In the genomic region with DNA sequence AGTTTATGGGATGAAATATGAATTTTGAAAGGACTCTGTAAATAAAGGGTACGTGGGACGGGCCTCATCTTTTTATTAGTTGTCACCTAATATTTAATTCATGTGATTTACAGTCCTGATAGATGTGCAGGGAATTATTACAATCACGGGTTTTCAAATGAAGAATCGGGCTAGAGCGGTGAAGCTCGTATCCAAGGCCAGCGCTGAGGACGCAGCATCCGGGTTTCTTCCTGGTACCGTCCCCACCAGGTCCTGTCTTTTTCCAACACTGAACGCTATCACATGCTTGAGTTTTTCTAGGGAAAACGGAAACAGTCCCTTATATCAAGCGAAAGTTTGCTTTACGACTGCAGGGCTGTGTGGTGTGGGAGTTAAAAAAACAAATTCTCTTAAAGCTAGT, we compare ENCODE assay signal across 8 cellular contexts. TPM values are rescaled to one million over a fixed set of nuclear protein-coding genes. Genes with fewer than 3 reads are reported as not detected.
DNase-seq lines count a peak whose midpoint lies in the region; ATAC-seq and TF ChIP-seq lines count a peak whose summit lies in the region.

No MANE protein-coding gene starts in this region.

- H3K27ac ChIP-seq in RWPE1, result peak overlapping the region; percentile 90
- peak overlapping the region; percentile 98 for H3K27ac ChIP-seq in lower lobe of right lung
- peak overlapping the region; percentile 98 to 99 for H3K27ac ChIP-seq in thoracic aorta

- DNase-seq in activated CD4-positive, alpha-beta T cell treated with anti-CD3 and anti-CD28 coated beads for 48 hours, result peak; percentile 27
- DNase-seq in activated CD4-positive, alpha-beta T cell treated with anti-CD3 and anti-CD28 coated beads for 1 hour, result no peak
- no peak for DNase-seq in RWPE1 (ENCODE audit: low spot score)
- DNase-seq in dermis blood vessel endothelial cell, result peak; percentile 64
- DNase-seq in lower lobe of right lung, result no peak
- no peak for DNase-seq in thoracic aorta (ENCODE audit: low spot score)

- TF ChIP-seq CTCF in RWPE1 (conservative IDR thresholded peaks at IDR 0.05; ENCODE audit: low read depth) (no peak), lower lobe of right lung (IDR thresholded peaks at IDR 0.05) (no peak), thoracic aorta (IDR thresholded peaks at IDR 0.05) (no peak)

- H3K9me3 ChIP-seq in lower lobe of right lung (no peaks in the 10 kb centered on the region), thoracic aorta (no peaks in the 10 kb centered on the region)

- peak in 1 of 2 donors; percentile 25 for ATAC-seq in lower lobe of right lung
- ATAC-seq in thoracic aorta (ENCODE audit: insufficient number of reproducible peaks, low FRiP score, low read depth), result no peak
- ATAC-seq in GM21529 (IDR thresholded peaks at IDR 0.05; ENCODE audit: unreplicated experiment), result no peak
- no peak for ATAC-seq in HG03039 (IDR thresholded peaks at IDR 0.05; ENCODE audit: unreplicated experiment)

- CTCF ChIA-PET in RWPE1 (lab: Yijun Ruan, JAX), result interaction anchor here (0.6 to 1.0 kb wide), 2 partner anchors 10 to 129 kb away, joined by 3 to 4 read pairs; partner anchors contain the start of gene NDUFA6

- POLR2A ChIA-PET in RWPE1 (lab: Yijun Ruan, JAX; ENCODE audit: low non-redundant PET), result no interaction called here

- H3K27me3 ChIP-seq in lower lobe of right lung (ENCODE audit: low read depth) (no peaks in the 10 kb centered on the region), thoracic aorta (replicated peaks; ENCODE audit: insufficient read depth) (no peaks in the 10 kb centered on the region)

- H3K4me1 ChIP-seq in lower lobe of right lung (peaks cover 26% of the 10 kb centered on the region), thoracic aorta (ENCODE audit: control insufficient read depth in 1 of 2, low read depth in 2 of 2) (peaks cover 8 to 40% of the 10 kb centered on the region in 2 donors)

- H3K36me3 ChIP-seq in lower lobe of right lung, result peaks cover 55% of the 10 kb centered on the region
- H3K36me3 ChIP-seq in thoracic aorta, result peaks cover 26% of the 10 kb centered on the region

- H3K4me3 ChIP-seq in lower lobe of right lung (peak overlapping the region; percentile 66), thoracic aorta (peak overlapping the region; percentile 78)

- intact Hi-C loops in lower lobe of right lung (cut with DNase I), result no loop called here

RNA-seq across cellular contexts. Expression of gene SMDT1, which starts 0.8 kb away (rescaled TPM):
- total RNA-seq in dermis blood vessel endothelial cell, result 3.6 and 5.4 TPM in 2 replicates
- total RNA-seq in lower lobe of right lung, result 119 TPM
- 10 to 100 TPM in 1 of 2 donors, 1 to 10 TPM in 1; 6.1 to 17.1 TPM for total RNA-seq in thoracic aorta

RNA-seq across cellular contexts. Expression of gene PHETA2, which starts 6.2 kb away (rescaled TPM):
- total RNA-seq in dermis blood vessel endothelial cell (25.7 and 32.8 TPM in 2 replicates), lower lobe of right lung (12.8 TPM), thoracic aorta (10 to 100 TPM; 22.1 to 23.7 TPM)

RNA-seq across cellular contexts. Expression of gene NAGA, which starts 9.7 kb away (rescaled TPM):
- total RNA-seq in dermis blood vessel endothelial cell, result 22.6 and 36.9 TPM in 2 replicates
- total RNA-seq in lower lobe of right lung, result 40.3 TPM
- total RNA-seq in thoracic aorta, result 10 to 100 TPM; 41.7 to 52.7 TPM

RNA-seq across cellular contexts. Expression of gene NDUFA6, which starts 10.3 kb away (rescaled TPM):
- total RNA-seq in dermis blood vessel endothelial cell (38.1 and 42.7 TPM in 2 replicates), lower lobe of right lung (43.5 TPM), thoracic aorta (10 to 100 TPM; 21.3 to 27.0 TPM)

RNA-seq across cellular contexts. Expression of gene CYP2D6, which starts 50.3 kb away (rescaled TPM):
- total RNA-seq in dermis blood vessel endothelial cell (0.09 and 0.68 TPM in 2 replicates), lower lobe of right lung (1.4 TPM), thoracic aorta (not detected)

Comparison
In these comparisons a context has a peak if more than half of its experiments do, and no peak if none do; other contexts are left out.
1. DNase-seq: peak in activated CD4-positive, alpha-beta T cell treated with anti-CD3 and anti-CD28 coated beads for 48 hours (single experiment) and dermis blood vessel endothelial cell (single experiment); none in activated CD4-positive, alpha-beta T cell treated with anti-CD3 and anti-CD28 coated beads for 1 hour (single experiment), RWPE1 (single experiment), lower lobe of right lung (single experiment) and thoracic aorta (single experiment).
2. Peak in every context shown above with its lines, with median percentiles within 50 percentile points of each other: H3K27ac ChIP-seq.